ENCODE assay signal across 11 cellular contexts in the genomic region with DNA sequence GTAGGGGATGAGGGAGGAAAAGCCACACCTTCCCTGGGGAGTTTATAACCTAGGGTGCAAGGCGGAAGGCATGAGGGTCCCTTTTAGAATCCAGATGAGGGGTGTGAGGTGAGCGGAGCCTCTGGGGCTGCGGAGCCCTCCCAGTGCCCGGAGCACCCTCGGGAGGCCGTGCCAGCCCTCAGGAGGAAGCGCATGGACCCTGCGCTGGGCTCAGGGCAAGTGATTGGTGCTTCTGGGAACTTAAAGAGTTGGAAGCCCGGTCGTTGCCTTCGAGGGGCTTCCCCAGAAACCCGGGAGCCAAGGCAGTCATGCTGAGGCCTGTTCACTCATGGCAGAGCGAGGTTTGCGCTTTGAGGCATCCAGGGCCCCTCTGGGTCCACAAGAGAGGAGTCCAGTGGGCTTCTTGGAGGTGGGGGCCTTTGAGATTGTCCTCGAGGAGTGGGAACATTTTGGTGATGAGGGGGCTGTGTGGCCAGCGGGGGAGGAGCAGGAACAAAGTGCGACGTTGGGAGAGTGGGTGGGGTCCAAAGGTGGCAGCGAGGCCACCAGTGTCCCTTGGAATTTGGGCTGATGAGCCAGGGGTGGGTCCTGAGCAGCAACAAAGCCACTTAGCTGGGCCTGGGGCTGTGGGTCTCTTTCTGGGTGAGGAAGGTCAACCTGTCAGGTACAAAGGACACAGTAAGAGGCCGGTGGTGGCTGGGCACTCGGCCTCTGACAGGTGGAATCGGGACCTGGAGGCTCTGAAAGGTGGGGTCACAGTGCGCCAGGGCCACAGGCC.
DNase-seq lines count a peak whose midpoint lies in the region; ATAC-seq and TF ChIP-seq lines count a peak whose summit lies in the region.
"Had no signal": no experiment of that assay in that cellular context is flagged by ENCODE, and none has a peak within 500 bp of the region (broad histone marks: within the 10 kb centered on the region; RNA-seq: fewer than 3 reads in every experiment).

No MANE protein-coding gene starts in this region.

- H3K18ac ChIP-seq in H9 (ENCODE audit: insufficient read length, low read depth, low read length), result no peak overlapping the region

- H3K23me2 ChIP-seq in H9 (ENCODE audit: insufficient read length, low read depth, low read length, poor library complexity, severe bottlenecking), result peaks cover 4% of the 10 kb centered on the region

- no peak overlapping the region for H2AK5ac ChIP-seq in H9 (ENCODE audit: insufficient read length, low read length)

- H3T11ph ChIP-seq in H9 (ENCODE audit: low read length), result no peak overlapping the region

- H2BK15ac ChIP-seq in H9 (ENCODE audit: low read depth, low read length), result peak overlapping the region; percentile 72; the same call in 1 of the 2 replicates

- peak overlapping the region; percentile 89 to 100 (median 98) for H3K4me2 ChIP-seq in BLaER1 treated with 17β-estradiol and CSF1 and Interleukin-3, amounts not matched to agents 10 nM and 100 nM
- H3K4me2 ChIP-seq in H9 (ENCODE audit: insufficient read depth, insufficient read length, low read length), result no peak overlapping the region

- H2BK20ac ChIP-seq in H9 (ENCODE audit: low read depth, low read length, poor library complexity, severe bottlenecking), result no peak overlapping the region

- no peaks in the 10 kb centered on the region for H3K9me3 Mint-ChIP-seq in H9
- no peaks in the 10 kb centered on the region for H3K9me3 Mint-ChIP-seq in activated naive CD8-positive, alpha-beta T cell (ENCODE audit: low read depth)
- H3K9me3 Mint-ChIP-seq in neural crest cell, result no peaks in the 10 kb centered on the region
- H3K9me3 Mint-ChIP-seq: endodermal cell had no signal

- no peak overlapping the region for H2BK12ac ChIP-seq in H9 (ENCODE audit: insufficient read length, low read depth, low read length)

- H3K27ac Mint-ChIP-seq in H9, result no peak overlapping the region
- peak overlapping the region; percentile 96 for H3K27ac Mint-ChIP-seq in activated naive CD8-positive, alpha-beta T cell
- H3K27ac Mint-ChIP-seq in neural crest cell (ENCODE audit: unreplicated experiment), result peak overlapping the region; percentile 81
- H3K27ac Mint-ChIP-seq: endodermal cell had no signal

- no peaks in the 10 kb centered on the region for H3K79me2 ChIP-seq in H9 (ENCODE audit: insufficient read depth, low read length)

- no peak overlapping the region; the same call in 1 of the 2 replicates for H3K14ac ChIP-seq in H9 (ENCODE audit: insufficient read depth, low read length)

- no peaks in the 10 kb centered on the region for H3K36me3 Mint-ChIP-seq in H9 (ENCODE audit: insufficient read depth in 1 of 3, low read depth in 3 of 3)
- peaks cover 13% of the 10 kb centered on the region for H3K36me3 Mint-ChIP-seq in activated naive CD8-positive, alpha-beta T cell
- no peaks in the 10 kb centered on the region for H3K36me3 Mint-ChIP-seq in neural crest cell (ENCODE audit: low read depth)

- no peaks in the 10 kb centered on the region for H3K9me3 ChIP-seq in BLaER1 treated with 17β-estradiol and CSF1 and Interleukin-3, amounts not matched to agents 10 nM and 100 nM (replicated peaks in 1 of 11)
- H3K9me3 ChIP-seq in H9 (ENCODE audit: control insufficient read depth, low read depth, low read length), result no peaks in the 10 kb centered on the region
- H3K9me3 ChIP-seq: ovary had no signal

- no peak overlapping the region for H3K56ac ChIP-seq in H9 (ENCODE audit: insufficient read length, low read depth, low read length)

- peak overlapping the region; percentile 54 to 99 (median 93) for H3K27ac ChIP-seq in BLaER1 treated with 17β-estradiol and CSF1 and Interleukin-3, amounts not matched to agents 10 nM and 100 nM
- no peak overlapping the region for H3K27ac ChIP-seq in H9 (ENCODE audit: insufficient read length, low read depth, low read length)
- H3K27ac ChIP-seq: ovary had no signal

- H3K36me3 ChIP-seq in BLaER1 treated with 17β-estradiol and CSF1 and Interleukin-3, amounts not matched to agents 10 nM and 100 nM, result peaks cover 20 to 37% (median 30%) of the 10 kb centered on the region in 11 experiments
- H3K36me3 ChIP-seq: ovary had no signal

- H3K4me3 Mint-ChIP-seq in H9, result no peak overlapping the region; a peak in 1 of 5 replicates
- peak overlapping the region; percentile 96 for H3K4me3 Mint-ChIP-seq in activated naive CD8-positive, alpha-beta T cell
- no peak overlapping the region for H3K4me3 Mint-ChIP-seq in neural crest cell
- H3K4me3 Mint-ChIP-seq: endodermal cell had no signal

- peak overlapping the region; percentile 77 to 91 (median 86) for H3K4me3 ChIP-seq in BLaER1 treated with 17β-estradiol and CSF1 and Interleukin-3, amounts not matched to agents 10 nM and 100 nM
- H3K4me3 ChIP-seq: ovary had no signal

- H3K4me1 Mint-ChIP-seq in H9 (peaks cover 11 to 24% of the 10 kb centered on the region in 2 experiments), neural crest cell (peaks cover 17% of the 10 kb centered on the region)
- peaks cover 48% of the 10 kb centered on the region for H3K4me1 Mint-ChIP-seq in activated naive CD8-positive, alpha-beta T cell (ENCODE audit: low read depth)

- no peak overlapping the region for H3K23ac ChIP-seq in H9 (ENCODE audit: insufficient read length, low read depth, low read length)

- H3K27me3 Mint-ChIP-seq in H9 (ENCODE audit: low read depth) (peaks cover 43% of the 10 kb centered on the region), neural crest cell (ENCODE audit: low read depth) (no peaks in the 10 kb centered on the region)
- no peaks in the 10 kb centered on the region for H3K27me3 Mint-ChIP-seq in activated naive CD8-positive, alpha-beta T cell

- H4K20me1 ChIP-seq in BLaER1 treated with 17β-estradiol and CSF1 and Interleukin-3, amounts not matched to agents 10 nM and 100 nM, result peaks cover 0 to 30% (median 16%) of the 10 kb centered on the region in 11 experiments; a peak in 12 of 22 replicates
- peaks cover 4% of the 10 kb centered on the region for H4K20me1 ChIP-seq in H9 (ENCODE audit: control insufficient read depth, insufficient read depth, insufficient read length)

- no peak overlapping the region for H4K5ac ChIP-seq in H9 (ENCODE audit: insufficient read length, low read depth, low read length)

- no peak overlapping the region for H3K4ac ChIP-seq in H9 (ENCODE audit: low read depth, low read length)

- no CpG with 5 or more reads among the region's 23 CpGs for WGBS in H9 (ENCODE audit: extremely low coverage, insufficient read length, low lambda C conversion rate)

- no peak overlapping the region for H2BK120ac ChIP-seq in H9 (ENCODE audit: low read depth, low read length, poor library complexity, severe bottlenecking)

- no peak overlapping the region for H2AFZ ChIP-seq in H9 (ENCODE audit: low read length)

- DNase-seq in H9 (no peak), neural crest cell (ENCODE audit: low read depth, low spot score) (no peak), occipital lobe (lab: John Stamatoyannopoulos, UW) (no peak), RKO (ENCODE audit: low spot score) (no peak)
- DNase-seq: NCI-H82 had no signal

- no peak overlapping the region for H4K8ac ChIP-seq in H9 (replicated peaks; ENCODE audit: insufficient read length, low read depth, low read length)

- H3K4me1 ChIP-seq in BLaER1 treated with 17β-estradiol and CSF1 and Interleukin-3, amounts not matched to agents 10 nM and 100 nM, result peaks cover 58 to 80% (median 70%) of the 10 kb centered on the region in 10 experiments
- no peaks in the 10 kb centered on the region for H3K4me1 ChIP-seq in H9 (ENCODE audit: insufficient read depth, low read length)

- H3K79me1 ChIP-seq in H9 (ENCODE audit: insufficient read depth, low read depth, low read length, poor library complexity, severe bottlenecking), result no peaks in the 10 kb centered on the region

- no peak overlapping the region for H2BK5ac ChIP-seq in H9 (ENCODE audit: insufficient read length, low read length)

- no peak for ATAC-seq in GM18519 (IDR thresholded peaks at IDR 0.05; ENCODE audit: low FRiP score, unreplicated experiment)
- no peak for ATAC-seq in GM18861 (IDR thresholded peaks at IDR 0.05; ENCODE audit: unreplicated experiment)

- no peaks in the 10 kb centered on the region for H3K27me3 ChIP-seq in BLaER1 treated with 17β-estradiol and CSF1 and Interleukin-3, amounts not matched to agents 10 nM and 100 nM
- 0 out of 2 replicates have a peak, but pooled peaks cover 2% of the 10 kb centered on the region for H3K27me3 ChIP-seq in H9 (ENCODE audit: insufficient read depth, low read length)
- H3K27me3 ChIP-seq: ovary had no signal

- H3K9ac ChIP-seq in BLaER1 treated with 17β-estradiol and CSF1 and Interleukin-3, amounts not matched to agents 10 nM and 100 nM, result peak overlapping the region; percentile 89 to 95 (median 93); a peak in 21 of 22 replicates
- no peak overlapping the region for H3K9ac ChIP-seq in H9 (ENCODE audit: extremely low read depth, insufficient read length, low read length)

- no peak overlapping the region for H4K91ac ChIP-seq in H9 (ENCODE audit: insufficient read length, low read depth, low read length)

- TF ChIP-seq CTCF in H9 (conservative IDR thresholded peaks at IDR 0.05), result no peak
- no peak for TF ChIP-seq CTCF in neural crest cell (conservative IDR thresholded peaks at IDR 0.05)

Comparison
In these comparisons a context has a peak if more than half of its experiments do, and no peak if none do; other contexts are left out.
1. H3K27ac Mint-ChIP-seq: peak in activated naive CD8-positive, alpha-beta T cell (single experiment) and neural crest cell (single experiment); none in H9 (0 of 3).